ENCODE assay signal across 1 cellular context in the genomic region with DNA sequence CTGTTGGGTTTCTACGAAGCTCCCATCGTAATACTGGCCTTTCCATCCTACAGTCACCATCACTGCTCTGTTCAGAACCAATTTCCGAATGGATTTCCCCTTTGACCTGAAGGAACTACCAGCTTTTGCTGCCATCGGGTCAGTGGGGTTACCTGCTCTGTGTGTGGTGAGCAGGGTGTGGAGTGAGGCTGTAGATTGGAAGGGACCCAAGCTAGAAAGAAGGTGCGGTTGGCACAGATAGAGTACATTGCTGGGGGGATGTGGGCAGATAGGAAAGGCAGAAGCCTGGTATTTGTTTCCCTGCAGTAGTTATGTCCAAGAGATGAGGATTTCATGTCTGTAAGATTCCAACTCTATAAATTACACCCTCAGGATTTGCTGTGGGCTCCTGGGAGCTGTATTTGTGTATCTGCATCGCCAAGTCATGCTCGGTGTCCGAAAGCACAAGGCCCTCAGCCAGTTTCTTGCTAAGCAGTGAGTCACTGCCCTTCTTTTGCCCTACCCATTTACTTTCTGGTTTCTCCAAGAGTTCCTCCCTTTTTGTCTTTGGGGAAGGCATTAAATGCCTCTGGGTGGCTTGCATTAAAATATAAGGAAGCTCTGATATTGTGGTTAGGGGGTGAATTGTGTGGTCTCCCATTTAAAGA.
A peak's percentile ranks its signal among the peaks of the same experiment; 100 is the strongest.
TF ChIP-seq lines count a peak whose summit lies in the region.

No MANE protein-coding gene starts in this region.

TF ChIP-seq in IMR-90, 13 proteins besides CTCF, POLR2A, EP300 and RAD21 (continued from another document):
- TF ChIP-seq, protein P1, sequence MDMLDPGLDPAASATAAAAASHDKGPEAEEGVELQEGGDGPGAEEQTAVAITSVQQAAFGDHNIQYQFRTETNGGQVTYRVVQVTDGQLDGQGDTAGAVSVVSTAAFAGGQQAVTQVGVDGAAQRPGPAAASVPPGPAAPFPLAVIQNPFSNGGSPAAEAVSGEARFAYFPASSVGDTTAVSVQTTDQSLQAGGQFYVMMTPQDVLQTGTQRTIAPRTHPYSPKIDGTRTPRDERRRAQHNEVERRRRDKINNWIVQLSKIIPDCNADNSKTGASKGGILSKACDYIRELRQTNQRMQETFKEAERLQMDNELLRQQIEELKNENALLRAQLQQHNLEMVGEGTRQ (IDR thresholded peaks at IDR 0.05; ENCODE audit: low read depth, low read length): no peak
- TF ChIP-seq SMC3 (IDR thresholded peaks at IDR 0.05; ENCODE audit: low read depth, low read length) (no peak), MAZ (IDR thresholded peaks at IDR 0.05; ENCODE audit: borderline replicate concordance, low read depth, low read length) (no peak), MAFK (IDR thresholded peaks at IDR 0.05; ENCODE audit: low read depth, low read length) (peak; percentile 6; the same call in 1 of the 2 replicates), RFX5 (IDR thresholded peaks at IDR 0.05; ENCODE audit: low read depth, low read length) (no peak), BHLHE40 (IDR thresholded peaks at IDR 0.05; ENCODE audit: low read depth, low read length) (no peak), NFE2L2 (IDR thresholded peaks at IDR 0.05; ENCODE audit: low read depth, low read length) (peak; percentile 86), CHD1 (IDR thresholded peaks at IDR 0.05; ENCODE audit: low read depth, low read length) (no peak), RCOR1 (IDR thresholded peaks at IDR 0.05; ENCODE audit: insufficient replicate concordance, low read length) (no peak)
- TF ChIP-seq, protein P2, sequence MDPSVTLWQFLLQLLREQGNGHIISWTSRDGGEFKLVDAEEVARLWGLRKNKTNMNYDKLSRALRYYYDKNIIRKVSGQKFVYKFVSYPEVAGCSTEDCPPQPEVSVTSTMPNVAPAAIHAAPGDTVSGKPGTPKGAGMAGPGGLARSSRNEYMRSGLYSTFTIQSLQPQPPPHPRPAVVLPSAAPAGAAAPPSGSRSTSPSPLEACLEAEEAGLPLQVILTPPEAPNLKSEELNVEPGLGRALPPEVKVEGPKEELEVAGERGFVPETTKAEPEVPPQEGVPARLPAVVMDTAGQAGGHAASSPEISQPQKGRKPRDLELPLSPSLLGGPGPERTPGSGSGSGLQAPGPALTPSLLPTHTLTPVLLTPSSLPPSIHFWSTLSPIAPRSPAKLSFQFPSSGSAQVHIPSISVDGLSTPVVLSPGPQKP (IDR thresholded peaks at IDR 0.05; ENCODE audit: borderline replicate concordance, low read depth, low read length): no peak
